In the genomic region with DNA sequence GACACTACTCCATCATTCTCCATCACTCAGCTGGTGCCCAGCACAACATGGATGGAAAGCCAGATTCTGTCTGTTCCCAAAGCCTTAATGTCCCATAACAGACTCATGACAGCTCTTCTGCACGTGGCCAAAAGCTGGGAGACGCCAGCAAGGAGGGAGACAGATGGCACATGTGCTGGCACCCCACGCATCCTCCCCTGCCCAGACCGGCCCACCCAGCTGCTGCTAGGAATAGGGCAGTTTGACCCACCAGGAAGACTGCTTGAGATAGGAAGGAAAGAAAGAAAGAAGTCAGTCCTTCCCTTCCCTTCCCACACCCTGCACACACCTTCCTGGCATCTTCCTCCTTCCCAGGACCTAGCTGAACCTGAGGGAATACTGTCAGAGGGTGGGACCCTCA, we compare ENCODE assay signal across 1 cellular context.
TF ChIP-seq lines count a peak whose summit lies in the region.

No MANE protein-coding gene starts in this region.

TF ChIP-seq in SK-N-SH, 30 proteins besides CTCF, POLR2A, EP300 and RAD21 (continued from another document):
- no peak for TF ChIP-seq FOXM1 (IDR thresholded peaks at IDR 0.05; ENCODE audit: low read depth)
- TF ChIP-seq, protein P1, sequence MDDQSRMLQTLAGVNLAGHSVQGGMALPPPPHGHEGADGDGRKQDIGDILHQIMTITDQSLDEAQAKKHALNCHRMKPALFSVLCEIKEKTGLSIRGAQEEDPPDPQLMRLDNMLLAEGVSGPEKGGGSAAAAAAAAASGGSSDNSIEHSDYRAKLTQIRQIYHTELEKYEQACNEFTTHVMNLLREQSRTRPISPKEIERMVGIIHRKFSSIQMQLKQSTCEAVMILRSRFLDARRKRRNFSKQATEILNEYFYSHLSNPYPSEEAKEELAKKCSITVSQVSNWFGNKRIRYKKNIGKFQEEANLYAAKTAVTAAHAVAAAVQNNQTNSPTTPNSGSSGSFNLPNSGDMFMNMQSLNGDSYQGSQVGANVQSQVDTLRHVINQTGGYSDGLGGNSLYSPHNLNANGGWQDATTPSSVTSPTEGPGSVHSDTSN (IDR thresholded peaks at IDR 0.05) = no peak
- no peak for TF ChIP-seq MAX (IDR thresholded peaks at IDR 0.05; ENCODE audit: low read depth)
- TF ChIP-seq ELF1 (IDR thresholded peaks at IDR 0.05) = no peak
- TF ChIP-seq TCF12 (IDR thresholded peaks at IDR 0.05) = no peak
- TF ChIP-seq GABPA (IDR thresholded peaks at IDR 0.05; ENCODE audit: low read depth) = no peak
- TF ChIP-seq NFIC (IDR thresholded peaks at IDR 0.05; ENCODE audit: borderline replicate concordance) = no peak
- no peak for TF ChIP-seq MXI1 (IDR thresholded peaks at IDR 0.05; ENCODE audit: low read depth, low read length)
- no peak for TF ChIP-seq SIN3A (IDR thresholded peaks at IDR 0.05; ENCODE audit: borderline replicate concordance, low read depth, low read length)
- TF ChIP-seq, protein P2, sequence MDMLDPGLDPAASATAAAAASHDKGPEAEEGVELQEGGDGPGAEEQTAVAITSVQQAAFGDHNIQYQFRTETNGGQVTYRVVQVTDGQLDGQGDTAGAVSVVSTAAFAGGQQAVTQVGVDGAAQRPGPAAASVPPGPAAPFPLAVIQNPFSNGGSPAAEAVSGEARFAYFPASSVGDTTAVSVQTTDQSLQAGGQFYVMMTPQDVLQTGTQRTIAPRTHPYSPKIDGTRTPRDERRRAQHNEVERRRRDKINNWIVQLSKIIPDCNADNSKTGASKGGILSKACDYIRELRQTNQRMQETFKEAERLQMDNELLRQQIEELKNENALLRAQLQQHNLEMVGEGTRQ (IDR thresholded peaks at IDR 0.05; ENCODE audit: borderline replicate concordance, low read depth, low read length) = no peak
- no peak for TF ChIP-seq RFX5 (IDR thresholded peaks at IDR 0.05; ENCODE audit: low read length)
- TF ChIP-seq NRF1 (IDR thresholded peaks at IDR 0.05; ENCODE audit: low read depth, low read length) = no peak
- TF ChIP-seq GATA2 (CRISPR knock-in tag; IDR thresholded peaks at IDR 0.05) = no peak
- TF ChIP-seq SMC3 (IDR thresholded peaks at IDR 0.05; ENCODE audit: low read depth, low read length) = no peak
